Comparison of ENCODE assay signal across 18 cellular contexts in the genomic region with DNA sequence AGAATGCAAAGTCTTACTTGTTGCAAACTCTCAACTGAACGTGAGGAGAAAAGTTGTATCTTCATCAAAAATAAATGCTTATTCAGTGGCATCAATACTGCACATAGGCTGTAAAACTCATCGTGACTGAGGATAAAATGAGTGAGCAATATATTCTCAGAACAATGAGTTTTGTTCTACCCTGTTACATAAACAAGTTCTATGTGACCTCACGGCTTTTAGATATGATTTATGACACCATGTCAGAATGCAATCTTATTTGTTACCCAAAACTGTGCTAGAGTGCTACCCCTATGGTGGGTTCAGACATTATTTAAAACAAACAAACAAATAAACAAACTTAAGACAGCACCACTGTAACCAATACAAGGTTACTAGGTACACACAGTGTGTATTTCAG. TPM values are rescaled to one million over a fixed set of nuclear protein-coding genes. Genes with fewer than 3 reads are reported as not detected.
DNase-seq lines count a peak whose midpoint lies in the region; ATAC-seq, FAIRE-seq and TF ChIP-seq lines count a peak whose summit lies in the region.
"Had no signal": no experiment of that assay in that cellular context is flagged by ENCODE, and none has a peak within 500 bp of the region (broad histone marks: within the 10 kb centered on the region; RNA-seq: fewer than 3 reads in every experiment).

No MANE protein-coding gene starts in this region.

- H3K4me1 Mint-ChIP-seq in activated CD8-positive, alpha-beta memory T cell treated with anti-CD3 and anti-CD28 coated beads, Interleukin-2, amount 10 ng/mL, durations not matched to agents 7 days and 5 days: peaks cover 66% of the 10 kb centered on the region
- peaks cover 76% of the 10 kb centered on the region for H3K4me1 Mint-ChIP-seq in stimulated activated effector memory CD8-positive, alpha-beta T cell treated with anti-CD3 and anti-CD28 coated beads, Interleukin-12 subunit alpha, Interleukin-12 subunit beta, amount 100 ng/mL, for 72 hours

- intact Hi-C loops in endothelial cell of umbilical vein (cut with micrococcal nuclease): loop anchor here (2.0 kb wide), 1 partner anchor 70 kb away; no protein-coding TSS in a partner anchor

- peaks cover 66% of the 10 kb centered on the region for H3K4me1 ChIP-seq in endothelial cell of umbilical vein (ENCODE audit: control insufficient read depth, extremely low read depth, insufficient read depth, low read length)
- H3K4me1 ChIP-seq: Caco-2 had no signal

- peak; percentile 68 for FAIRE-seq in endothelial cell of umbilical vein (lab: Jason Lieb, UNC)

- H3K9me3 Mint-ChIP-seq in activated CD8-positive, alpha-beta memory T cell treated with anti-CD3 and anti-CD28 coated beads, Interleukin-2, amount 10 ng/mL, durations not matched to agents 7 days and 5 days (ENCODE audit: low read depth): no peaks in the 10 kb centered on the region
- H3K9me3 Mint-ChIP-seq in stimulated activated effector memory CD8-positive, alpha-beta T cell treated with anti-CD3 and anti-CD28 coated beads, Interleukin-12 subunit alpha, Interleukin-12 subunit beta, amount 100 ng/mL, for 72 hours: no peaks in the 10 kb centered on the region
- H3K9me3 Mint-ChIP-seq: H9, IgD-negative memory B cell had no signal

- H2AFZ ChIP-seq in SU-DHL-6 (ENCODE audit: low read depth, low read length, severe bottlenecking): no peak overlapping the region
- H2AFZ ChIP-seq in endothelial cell of umbilical vein (ENCODE audit: low read depth, low read length): no peak overlapping the region

- H4K20me1 ChIP-seq in SU-DHL-6 (ENCODE audit: low read depth, low read length): peaks cover 4% of the 10 kb centered on the region; the same call in 1 of the 2 replicates
- no peaks in the 10 kb centered on the region for H4K20me1 ChIP-seq in endothelial cell of umbilical vein (replicated peaks; ENCODE audit: control insufficient read depth, extremely low read depth, insufficient read depth, low read length)

- H3K9ac ChIP-seq in SU-DHL-6 (ENCODE audit: low read length) (no peak overlapping the region), endothelial cell of umbilical vein (replicated peaks; ENCODE audit: extremely low read depth, insufficient read depth, low read length) (peak overlapping the region; percentile 94)

- peak overlapping the region; percentile 62 for H3K27ac Mint-ChIP-seq in activated CD8-positive, alpha-beta memory T cell treated with anti-CD3 and anti-CD28 coated beads, Interleukin-2, amount 10 ng/mL, durations not matched to agents 7 days and 5 days
- H3K27ac Mint-ChIP-seq in stimulated activated effector memory CD8-positive, alpha-beta T cell treated with anti-CD3 and anti-CD28 coated beads, Interleukin-12 subunit alpha, Interleukin-12 subunit beta, amount 100 ng/mL, for 72 hours: peak overlapping the region; percentile 95
- H3K27ac Mint-ChIP-seq: H9, IgD-negative memory B cell had no signal

- no peaks in the 10 kb centered on the region for H3K27me3 ChIP-seq in SU-DHL-6 (ENCODE audit: low read length)
- H3K27me3 ChIP-seq in endothelial cell of umbilical vein (ENCODE audit: control insufficient read depth in 2 of 2, insufficient read depth in 2 of 2, low read length in 2 of 2): no peaks in the 10 kb centered on the region

- no peaks in the 10 kb centered on the region for H3K9me1 ChIP-seq in endothelial cell of umbilical vein (replicated peaks; ENCODE audit: control insufficient read depth, extremely low read depth, insufficient read depth, low read length)

- peaks cover 37% of the 10 kb centered on the region for H3F3A ChIP-seq in SU-DHL-6 (ENCODE audit: insufficient read depth)

- H3K4me3 ChIP-seq in SU-DHL-6 (ENCODE audit: insufficient read depth, low read length, poor library complexity, severe bottlenecking): no peak overlapping the region
- peak overlapping the region in 1 of 3 experiments; percentile 56 for H3K4me3 ChIP-seq in endothelial cell of umbilical vein (replicated peaks in 1 of 3; ENCODE audit: insufficient read depth in 1 of 3, low read depth in 1 of 3, low read length in 3 of 3)
- H3K4me3 ChIP-seq in foreskin fibroblast (ENCODE audit: low read depth in 1 of 2, low read length in 2 of 2): no peak overlapping the region

- peaks cover 9% of the 10 kb centered on the region for H3K36me3 Mint-ChIP-seq in activated CD8-positive, alpha-beta memory T cell treated with anti-CD3 and anti-CD28 coated beads, Interleukin-2, amount 10 ng/mL, durations not matched to agents 7 days and 5 days
- H3K36me3 Mint-ChIP-seq in stimulated activated effector memory CD8-positive, alpha-beta T cell treated with anti-CD3 and anti-CD28 coated beads, Interleukin-12 subunit alpha, Interleukin-12 subunit beta, amount 100 ng/mL, for 72 hours: peaks cover 9% of the 10 kb centered on the region

- H3K9me3 ChIP-seq in SU-DHL-6 (ENCODE audit: insufficient read depth, low read length) (no peaks in the 10 kb centered on the region), endothelial cell of umbilical vein (replicated peaks; ENCODE audit: control insufficient read depth, insufficient read depth, low read length) (no peaks in the 10 kb centered on the region)
- H3K9me3 ChIP-seq: Caco-2 had no signal

- no peak overlapping the region for H3K4me3 Mint-ChIP-seq in activated CD8-positive, alpha-beta memory T cell treated with anti-CD3 and anti-CD28 coated beads, Interleukin-2, amount 10 ng/mL, durations not matched to agents 7 days and 5 days
- peak overlapping the region; percentile 12 for H3K4me3 Mint-ChIP-seq in stimulated activated effector memory CD8-positive, alpha-beta T cell treated with anti-CD3 and anti-CD28 coated beads, Interleukin-12 subunit alpha, Interleukin-12 subunit beta, amount 100 ng/mL, for 72 hours
- H3K4me3 Mint-ChIP-seq: H9, IgD-negative memory B cell had no signal

- no peak for DNase-seq in activated CD8-positive, alpha-beta memory T cell treated with anti-CD3 and anti-CD28 coated beads, Interleukin-2, amount 10 ng/mL, durations not matched to agents 7 days and 5 days
- DNase-seq in activated CD8-positive, alpha-beta memory T cell treated with anti-CD3 and anti-CD28 coated beads, Interleukin-2, amount 50 U/mL, for 4 hours: no peak
- DNase-seq in endothelial cell of umbilical vein (ENCODE audit: low read depth, low spot score) (peak; percentile 87), NCI-H446 (lab: John Stamatoyannopoulos, UW) (no peak), foreskin fibroblast (no peak)
- peak in 1 of 2 donors; percentile 3 for DNase-seq in stimulated activated effector memory CD8-positive, alpha-beta T cell treated with anti-CD3 and anti-CD28 coated beads, Interleukin-12 subunit alpha, Interleukin-12 subunit beta, amount 100 ng/mL, for 72 hours (ENCODE audit: low spot score in 2 of 2)
- DNase-seq: anterior cingulate cortex, Caco-2, H9, kidney glomerular epithelial cell, NCI-H2107, NCI-H748 treated with DMSO at 0.1 percent for 48 hours, trophoblast cell had no signal

- H3K27ac ChIP-seq in SU-DHL-6 (ENCODE audit: low read depth, low read length) (peak overlapping the region; percentile 34; the same call in 1 of the 2 replicates), endothelial cell of umbilical vein (ENCODE audit: insufficient read depth, low read depth, low read length) (peak overlapping the region; percentile 98)
- H3K27ac ChIP-seq: VCaP had no signal

- dilution Hi-C loops in endothelial cell of umbilical vein (cut with MboI; ENCODE audit: extremely low pct_ligation_motif_present, low sequenced_read_pairs): no loop called here

- CTCF ChIA-PET in activated CD8-positive, alpha-beta memory T cell treated with anti-CD3 and anti-CD28 coated beads, Interleukin-2, amount 10 ng/mL, durations not matched to agents 7 days and 5 days (lab: Charles Lee): no interaction called here
- CTCF ChIA-PET in endothelial cell of umbilical vein (lab: Charles Lee): no interaction called here

- no peak for TF ChIP-seq CTCF in SU-DHL-6 (IDR thresholded peaks at IDR 0.05; ENCODE audit: insufficient read depth, low read length, poor library complexity, severe bottlenecking)
- TF ChIP-seq CTCF in endothelial cell of umbilical vein (IDR thresholded peaks at IDR 0.05; ENCODE audit: extremely low read depth in 1 of 2, insufficient read depth in 1 of 2, low read depth in 1 of 2, low read length in 2 of 2): no peak
- no peak for TF ChIP-seq CTCF in foreskin fibroblast (IDR thresholded peaks at IDR 0.05; ENCODE audit: low read depth, low read length)

- BruUV-seq in endothelial cell of umbilical vein (replicated peaks; lab: Mats Ljungman, UMichigan): TSS peak; percentile 12

- H3K27me3 Mint-ChIP-seq in activated CD8-positive, alpha-beta memory T cell treated with anti-CD3 and anti-CD28 coated beads, Interleukin-2, amount 10 ng/mL, durations not matched to agents 7 days and 5 days: no peaks in the 10 kb centered on the region
- H3K27me3 Mint-ChIP-seq: IgD-negative memory B cell had no signal

- POLR2A ChIA-PET in endothelial cell of umbilical vein (lab: Charles Lee): no interaction called here

- H3K36me3 ChIP-seq in SU-DHL-6 (ENCODE audit: low read length) (peaks cover 22% of the 10 kb centered on the region; the same call in 1 of the 2 replicates), endothelial cell of umbilical vein (ENCODE audit: control insufficient read depth in 2 of 2, extremely low read depth in 1 of 2, insufficient read depth in 2 of 2, low read length in 2 of 2) (peaks cover 0 to 8% of the 10 kb centered on the region in 2 experiments)

- H3K9me2 ChIP-seq in SU-DHL-6 (replicated peaks; ENCODE audit: insufficient read depth, low read length): no peaks in the 10 kb centered on the region

- ATAC-seq in activated CD8-positive, alpha-beta memory T cell treated with anti-CD3 and anti-CD28 coated beads, Interleukin-2, amount 10 ng/mL, durations not matched to agents 7 days and 5 days: no peak
- ATAC-seq in stimulated activated effector memory CD8-positive, alpha-beta T cell treated with anti-CD3 and anti-CD28 coated beads, Interleukin-12 subunit alpha, Interleukin-12 subunit beta, amount 100 ng/mL, for 72 hours: peak; percentile 35
- no peak for ATAC-seq in HG03432 (IDR thresholded peaks at IDR 0.05; ENCODE audit: unreplicated experiment)
- ATAC-seq: Panc1 had no signal

- H3K4me2 ChIP-seq in SU-DHL-6 (ENCODE audit: low read depth, low read length, poor library complexity, severe bottlenecking) (no peak overlapping the region), endothelial cell of umbilical vein (ENCODE audit: insufficient read depth, low read length) (peak overlapping the region; percentile 94)

- H3K79me2 ChIP-seq in SU-DHL-6 (ENCODE audit: insufficient read depth, low read length) (peaks cover 99% of the 10 kb centered on the region), endothelial cell of umbilical vein (ENCODE audit: control insufficient read depth, insufficient read depth, low read length) (peaks cover 88% of the 10 kb centered on the region)

- TF ChIP-seq POLR2A in endothelial cell of umbilical vein (IDR thresholded peaks at IDR 0.05; ENCODE audit: low read depth, low read length): no peak

RNA-seq across cellular contexts. Expression of gene FOXO1, which starts 55.4 kb away (rescaled TPM):
- 10 to 100 TPM; 20.2 to 27.1 TPM for total RNA-seq in activated CD8-positive, alpha-beta memory T cell treated with anti-CD3 and anti-CD28 coated beads, Interleukin-2, amount 10 ng/mL, durations not matched to agents 7 days and 5 days
- 47.6 and 48.5 TPM in 2 replicates for total RNA-seq in endothelial cell of umbilical vein
- polyA plus RNA-seq in endothelial cell of umbilical vein: 44.7 and 46.6 TPM in 2 replicates
- 26.5 and 27.1 TPM in 2 replicates for polyA plus RNA-seq in endothelial cell of umbilical vein (2011; cell fraction: cytosol; rRNA removed)
- 50.3 and 58.3 TPM in 2 replicates for polyA plus RNA-seq in endothelial cell of umbilical vein (2011; cell fraction: nucleus; rRNA removed)
- polyA plus RNA-seq in endothelial cell of umbilical vein (2012): 28.4 and 38.6 TPM in 2 replicates
- 143 and 150 TPM in 2 replicates for polyA minus RNA-seq in endothelial cell of umbilical vein
- 3.6 TPM for polyA minus RNA-seq in endothelial cell of umbilical vein (2011; cell fraction: cytosol; rRNA and poly(A)+ RNA removed)
- 136 and 154 TPM in 2 replicates for polyA minus RNA-seq in endothelial cell of umbilical vein (2011; cell fraction: nucleus; rRNA and poly(A)+ RNA removed)
